In the genomic region with DNA sequence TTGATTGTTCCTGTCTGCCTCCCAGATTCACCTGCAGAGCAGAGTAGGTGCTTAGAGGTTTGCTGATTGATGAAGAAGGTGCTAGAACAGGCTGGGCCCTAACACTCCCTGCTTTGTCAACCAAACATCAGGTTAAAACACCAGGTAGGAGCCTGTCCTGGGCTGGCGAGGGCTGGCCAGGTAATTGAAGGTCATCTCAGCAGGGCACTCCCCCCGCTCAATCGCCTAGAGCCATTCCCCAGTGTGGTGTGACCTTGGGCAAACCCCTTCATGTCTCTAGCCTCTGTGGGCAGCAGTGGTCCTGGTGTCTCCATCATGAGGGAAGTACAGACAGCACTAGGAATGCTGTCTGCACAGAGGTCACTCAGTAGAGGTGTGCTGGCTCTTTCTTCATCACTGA, we compare ENCODE assay signal across 18 cellular contexts.
DNase-seq lines count a peak whose midpoint lies in the region; TF ChIP-seq lines count a peak whose summit lies in the region.
"Had no signal": no experiment of that assay in that cellular context is flagged by ENCODE, and none has a peak within 500 bp of the region (broad histone marks: within the 10 kb centered on the region; RNA-seq: fewer than 3 reads in every experiment).

No MANE protein-coding gene starts in this region.

- no peaks in the 10 kb centered on the region for H3K36me3 Mint-ChIP-seq in type B pancreatic cell
- no peaks in the 10 kb centered on the region for H3K36me3 Mint-ChIP-seq in CD4-positive, alpha-beta memory T cell
- H3K36me3 Mint-ChIP-seq: activated naive CD4-positive, alpha-beta T cell treated with anti-CD3 and anti-CD28 coated beads, Interleukin-2, amount 50 U/mL, for 72 hours had no signal

- no peaks in the 10 kb centered on the region for H3K9me3 ChIP-seq in ascending aorta
- H3K9me3 ChIP-seq in neuronal stem cell (replicated peaks in 1 of 2; ENCODE audit: control insufficient read depth in 2 of 2, insufficient read depth in 1 of 2, low read depth in 1 of 2, low read length in 2 of 2), result no peaks in the 10 kb centered on the region
- no peaks in the 10 kb centered on the region for H3K9me3 ChIP-seq in CD4-positive, alpha-beta memory T cell (ENCODE audit: control insufficient read depth in 1 of 2, low read length in 2 of 2)
- H3K9me3 ChIP-seq: BLaER1 had no signal

- POLR2A ChIA-PET in CD4-positive, alpha-beta memory T cell (lab: Charles Lee; ENCODE audit: partially characterized antibody), result no interaction called here

- no CpG with 5 or more reads among the region's 3 CpGs for WGBS in neuronal stem cell (ENCODE audit: extremely low coverage in 2 of 2, insufficient read length in 2 of 2, insufficient replicate concordance in 1 of 2), 2 donors

- peak overlapping the region; percentile 53 for H2BK12ac ChIP-seq in neuronal stem cell (ENCODE audit: low read length)

- H3K4me3 ChIP-seq in ascending aorta (no peak overlapping the region), neuronal stem cell (ENCODE audit: low read length in 2 of 2) (no peak overlapping the region)
- no peak overlapping the region for H3K4me3 ChIP-seq in CD4-positive, alpha-beta memory T cell (ENCODE audit: low read length in 2 of 2)
- H3K4me3 ChIP-seq: BLaER1, GM23338, hepatocyte had no signal

- DNase-seq in NCI-H510A treated with DMSO at 0.1 percent for 48 hours (lab: John Stamatoyannopoulos, UW), result peak; percentile 6
- DNase-seq in NCI-H510A (lab: John Stamatoyannopoulos, UW), result no peak
- DNase-seq in ascending aorta (ENCODE audit: low spot score in 2 of 2), result no peak
- DNase-seq in neuronal stem cell (ENCODE audit: low spot score), result no peak
- no peak for DNase-seq in type B pancreatic cell (ENCODE audit: extremely low spot score, unreplicated experiment)
- no peak for DNase-seq in CD4-positive, alpha-beta memory T cell
- no peak for DNase-seq in NCI-H1436 treated with DMSO at 0.1 percent for 48 hours (lab: John Stamatoyannopoulos, UW)
- DNase-seq in NOMO-1 (lab: John Stamatoyannopoulos, UW; ENCODE audit: unreplicated experiment in 2 of 2), result no peak
- DNase-seq: activated CD8-positive, alpha-beta T cell treated with anti-CD3 and anti-CD28 coated beads, Interleukin-2, amount 10 ng/mL, durations not matched to agents 7 days and 5 days; activated T-cell treated with anti-CD3 and anti-CD28 coated beads, Interleukin-2, amount 50 U/mL, for 48 hours; NCI-H1105 treated with DMSO at 0.1 percent for 48 hours; NCI-H82; T-helper 9 cell had no signal

- H3K14ac ChIP-seq in neuronal stem cell (ENCODE audit: low read length), result no peak overlapping the region

- H2BK5ac ChIP-seq in neuronal stem cell (ENCODE audit: low read length), result no peak overlapping the region

- peak overlapping the region; percentile 93 for H2AK5ac ChIP-seq in neuronal stem cell (ENCODE audit: low read depth, low read length)

- H3K4me1 Mint-ChIP-seq in type B pancreatic cell (ENCODE audit: unreplicated experiment), result peaks cover 16% of the 10 kb centered on the region
- H3K4me1 Mint-ChIP-seq in CD4-positive, alpha-beta memory T cell, result peaks cover 0 to 8% (median 1%) of the 10 kb centered on the region in 4 donors

- peaks cover 10% of the 10 kb centered on the region for H3K27me3 Mint-ChIP-seq in type B pancreatic cell
- H3K27me3 Mint-ChIP-seq in CD4-positive, alpha-beta memory T cell, result peaks cover 8 to 11% of the 10 kb centered on the region in 2 donors

- H3K4me1 ChIP-seq in ascending aorta (peaks cover 20 to 56% of the 10 kb centered on the region in 2 donors), neuronal stem cell (ENCODE audit: control insufficient read depth in 2 of 2, insufficient read depth in 1 of 2, low read depth in 1 of 2, low read length in 2 of 2) (peaks cover 14 to 22% of the 10 kb centered on the region in 2 donors)
- no peaks in the 10 kb centered on the region for H3K4me1 ChIP-seq in CD4-positive, alpha-beta memory T cell (ENCODE audit: insufficient read depth, low read length)
- H3K4me1 ChIP-seq: BLaER1 had no signal

- no peak overlapping the region for H2BK120ac ChIP-seq in neuronal stem cell (ENCODE audit: low read depth, low read length)

- H4K91ac ChIP-seq in neuronal stem cell (ENCODE audit: low read depth, low read length, poor library complexity), result no peak overlapping the region

- H3K36me3 ChIP-seq in ascending aorta (no peaks in the 10 kb centered on the region), neuronal stem cell (replicated peaks in 1 of 2; ENCODE audit: control insufficient read depth in 2 of 2, insufficient read depth in 2 of 2, low read length in 2 of 2) (no peaks in the 10 kb centered on the region)
- H3K36me3 ChIP-seq in CD4-positive, alpha-beta memory T cell (ENCODE audit: insufficient read depth, low read length), result no peaks in the 10 kb centered on the region
- H3K36me3 ChIP-seq: BLaER1 had no signal

- H3K4ac ChIP-seq in neuronal stem cell (ENCODE audit: low read length), result no peak overlapping the region

- H3K79me1 ChIP-seq in neuronal stem cell (ENCODE audit: low read depth, low read length), result no peaks in the 10 kb centered on the region

- no peak overlapping the region for H3K23ac ChIP-seq in neuronal stem cell (ENCODE audit: low read depth, low read length, poor library complexity)

- H3K4me3 Mint-ChIP-seq in type B pancreatic cell, result peak overlapping the region; percentile 56
- no peak overlapping the region for H3K4me3 Mint-ChIP-seq in CD4-positive, alpha-beta memory T cell
- H3K4me3 Mint-ChIP-seq: activated CD8-positive, alpha-beta T cell treated with anti-CD3 and anti-CD28 coated beads, Interleukin-2, amount 10 ng/mL, durations not matched to agents 7 days and 5 days; neural crest cell had no signal

- no peak for TF ChIP-seq CTCF in ascending aorta (IDR thresholded peaks at IDR 0.05)
- TF ChIP-seq CTCF in type B pancreatic cell (conservative IDR thresholded peaks at IDR 0.05), result no peak

- H3K27me3 ChIP-seq in ascending aorta, result no peaks in the 10 kb centered on the region
- H3K27me3 ChIP-seq in neuronal stem cell (ENCODE audit: control insufficient read depth in 3 of 3, insufficient read depth in 3 of 3, low read depth in 1 of 3, low read length in 3 of 3), result no peaks in the 10 kb centered on the region
- no peaks in the 10 kb centered on the region for H3K27me3 ChIP-seq in CD4-positive, alpha-beta memory T cell (ENCODE audit: insufficient read depth, low read length)
- H3K27me3 ChIP-seq: hepatocyte had no signal

- peak overlapping the region; percentile 32 for H3K27ac Mint-ChIP-seq in type B pancreatic cell
- H3K27ac Mint-ChIP-seq in CD4-positive, alpha-beta memory T cell, result no peak overlapping the region
- H3K27ac Mint-ChIP-seq: activated CD8-positive, alpha-beta T cell treated with anti-CD3 and anti-CD28 coated beads, Interleukin-2, amount 10 ng/mL, durations not matched to agents 7 days and 5 days; activated naive CD4-positive, alpha-beta T cell treated with anti-CD3 and anti-CD28 coated beads, Interleukin-2, amount 50 U/mL, for 72 hours; GM23338 had no signal

- no peak overlapping the region for H3K4me2 ChIP-seq in neuronal stem cell (ENCODE audit: insufficient read depth, low read length, poor library complexity, severe bottlenecking)
- H3K4me2 ChIP-seq: BLaER1, hepatocyte had no signal

- H3K27ac ChIP-seq in ascending aorta, result peak overlapping the region; percentile 92 to 99
- no peak overlapping the region for H3K27ac ChIP-seq in neuronal stem cell (replicated peaks; ENCODE audit: low read length)
- no peak overlapping the region for H3K27ac ChIP-seq in CD4-positive, alpha-beta memory T cell (ENCODE audit: low read depth, low read length)
- H3K27ac ChIP-seq: BLaER1, hepatocyte had no signal

- CTCF ChIA-PET in CD4-positive, alpha-beta memory T cell (lab: Charles Lee; ENCODE audit: partially characterized antibody), result no interaction called here

- H2AFZ ChIP-seq in neuronal stem cell (ENCODE audit: low read length), result no peak overlapping the region
- H2AFZ ChIP-seq: GM23338, hepatocyte had no signal

- H2BK15ac ChIP-seq in neuronal stem cell (ENCODE audit: low read length), result no peak overlapping the region

- no peak overlapping the region for H3K9ac ChIP-seq in neuronal stem cell (ENCODE audit: low read depth, low read length, poor library complexity)
- H3K9ac ChIP-seq: BLaER1 had no signal

- no peaks in the 10 kb centered on the region for H3K9me3 Mint-ChIP-seq in type B pancreatic cell
- H3K9me3 Mint-ChIP-seq in CD4-positive, alpha-beta memory T cell, result peaks cover 0 to 2% (median 0%) of the 10 kb centered on the region in 8 donors
- H3K9me3 Mint-ChIP-seq: activated naive CD4-positive, alpha-beta T cell treated with anti-CD3 and anti-CD28 coated beads, Interleukin-2, amount 50 U/mL, for 72 hours; GM23338; neural crest cell had no signal

- H4K8ac ChIP-seq in neuronal stem cell (ENCODE audit: low read depth, low read length), result no peak overlapping the region

- H3K18ac ChIP-seq in neuronal stem cell (ENCODE audit: low read length), result peak overlapping the region; percentile 30

- intact Hi-C loops in ascending aorta (cut with DNase I), result no loop called here
- intact Hi-C loops in CD4-positive, alpha-beta memory T cell (cut with micrococcal nuclease), result no loop called here

Comparison
In these comparisons a context has a peak if more than half of its experiments do, and no peak if none do; other contexts are left out.
1. H3K27ac ChIP-seq: peak in ascending aorta (2 of 2); none in neuronal stem cell (single experiment) and CD4-positive, alpha-beta memory T cell (single experiment).